Comparison of ENCODE assay signal across 11 cellular contexts in genomic region chr1:53883600-53883999, GRCh38. TPM values are rescaled to one million over a fixed set of nuclear protein-coding genes. Genes with fewer than 3 reads are reported as not detected.
"Had no signal": no experiment of that assay in that cellular context is flagged by ENCODE, and none has a peak within 500 bp of the region (broad histone marks: within the 10 kb centered on the region; RNA-seq: fewer than 3 reads in every experiment).

No MANE protein-coding gene starts in this region.

RNA-seq across cellular contexts. Expression of gene DIO1, which starts 10.4 kb away (rescaled TPM):
- total RNA-seq: stomach, subcutaneous adipose tissue, suprapubic skin, temporal lobe, thoracic aorta, tibial nerve, transverse colon, upper lobe of right lung, ureter, urinary bladder, vagina had no signal
- polyA plus RNA-seq: stomach had no signal
